1 cellular context compared by ENCODE assay signal in the genomic region with DNA sequence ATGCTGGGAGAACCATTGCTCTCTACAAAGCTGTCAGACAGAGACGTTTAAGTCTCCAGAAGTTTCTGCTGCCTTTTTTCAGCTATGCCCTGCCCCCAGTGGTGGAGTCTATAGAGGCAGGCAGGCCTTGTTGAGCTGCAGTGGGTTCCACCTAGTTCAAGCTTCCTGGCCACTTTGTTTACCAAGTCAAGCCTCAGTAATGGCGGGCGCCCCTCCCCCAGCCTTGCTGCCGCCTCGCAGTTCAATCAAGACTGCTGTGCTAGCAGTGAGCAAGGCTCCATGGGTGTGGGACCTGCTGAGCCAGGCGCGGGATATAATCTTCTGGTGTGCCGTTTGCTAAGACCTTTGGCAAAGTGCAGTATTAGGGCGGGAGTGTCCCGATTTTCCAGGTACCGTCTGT.
TF ChIP-seq lines count a peak whose summit lies in the region.

No MANE protein-coding gene starts in this region.

TF ChIP-seq in GM12878, 131 proteins besides CTCF, POLR2A, EP300 and RAD21:
- TF ChIP-seq ATF2 (IDR thresholded peaks at IDR 0.05; ENCODE audit: low read length) = no peak
- TF ChIP-seq MEF2A (IDR thresholded peaks at IDR 0.05; ENCODE audit: insufficient read depth, low read depth, low read length) = no peak
- no peak for TF ChIP-seq NFYA (IDR thresholded peaks at IDR 0.05; ENCODE audit: borderline replicate concordance, low read depth, low read length)
- no peak for TF ChIP-seq CREM (IDR thresholded peaks at IDR 0.05; ENCODE audit: low read depth)
- no peak for TF ChIP-seq ATF7 (IDR thresholded peaks at IDR 0.05; ENCODE audit: low read depth)
- TF ChIP-seq, protein P1, sequence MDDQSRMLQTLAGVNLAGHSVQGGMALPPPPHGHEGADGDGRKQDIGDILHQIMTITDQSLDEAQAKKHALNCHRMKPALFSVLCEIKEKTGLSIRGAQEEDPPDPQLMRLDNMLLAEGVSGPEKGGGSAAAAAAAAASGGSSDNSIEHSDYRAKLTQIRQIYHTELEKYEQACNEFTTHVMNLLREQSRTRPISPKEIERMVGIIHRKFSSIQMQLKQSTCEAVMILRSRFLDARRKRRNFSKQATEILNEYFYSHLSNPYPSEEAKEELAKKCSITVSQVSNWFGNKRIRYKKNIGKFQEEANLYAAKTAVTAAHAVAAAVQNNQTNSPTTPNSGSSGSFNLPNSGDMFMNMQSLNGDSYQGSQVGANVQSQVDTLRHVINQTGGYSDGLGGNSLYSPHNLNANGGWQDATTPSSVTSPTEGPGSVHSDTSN (IDR thresholded peaks at IDR 0.05; ENCODE audit: insufficient replicate concordance, low read depth, low read length) = no peak
- TF ChIP-seq SREBF2 (IDR thresholded peaks at IDR 0.05; ENCODE audit: low read length) = no peak
- TF ChIP-seq, protein P2, sequence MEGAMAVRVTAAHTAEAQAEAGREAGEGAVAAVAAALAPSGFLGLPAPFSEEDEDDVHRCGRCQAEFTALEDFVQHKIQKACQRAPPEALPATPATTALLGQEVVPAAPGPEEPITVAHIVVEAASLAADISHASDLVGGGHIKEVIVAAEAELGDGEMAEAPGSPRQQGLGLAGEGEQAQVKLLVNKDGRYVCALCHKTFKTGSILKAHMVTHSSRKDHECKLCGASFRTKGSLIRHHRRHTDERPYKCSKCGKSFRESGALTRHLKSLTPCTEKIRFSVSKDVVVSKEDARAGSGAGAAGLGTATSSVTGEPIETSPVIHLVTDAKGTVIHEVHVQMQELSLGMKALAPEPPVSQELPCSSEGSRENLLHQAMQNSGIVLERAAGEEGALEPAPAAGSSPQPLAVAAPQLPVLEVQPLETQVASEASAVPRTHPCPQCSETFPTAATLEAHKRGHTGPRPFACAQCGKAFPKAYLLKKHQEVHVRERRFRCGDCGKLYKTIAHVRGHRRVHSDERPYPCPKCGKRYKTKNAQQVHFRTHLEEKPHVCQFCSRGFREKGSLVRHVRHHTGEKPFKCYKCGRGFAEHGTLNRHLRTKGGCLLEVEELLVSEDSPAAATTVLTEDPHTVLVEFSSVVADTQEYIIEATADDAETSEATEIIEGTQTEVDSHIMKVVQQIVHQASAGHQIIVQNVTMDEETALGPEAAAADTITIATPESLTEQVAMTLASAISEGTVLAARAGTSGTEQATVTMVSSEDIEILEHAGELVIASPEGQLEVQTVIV (IDR thresholded peaks at IDR 0.05; ENCODE audit: borderline replicate concordance, partially characterized antibody) = no peak
- TF ChIP-seq, protein P3, sequence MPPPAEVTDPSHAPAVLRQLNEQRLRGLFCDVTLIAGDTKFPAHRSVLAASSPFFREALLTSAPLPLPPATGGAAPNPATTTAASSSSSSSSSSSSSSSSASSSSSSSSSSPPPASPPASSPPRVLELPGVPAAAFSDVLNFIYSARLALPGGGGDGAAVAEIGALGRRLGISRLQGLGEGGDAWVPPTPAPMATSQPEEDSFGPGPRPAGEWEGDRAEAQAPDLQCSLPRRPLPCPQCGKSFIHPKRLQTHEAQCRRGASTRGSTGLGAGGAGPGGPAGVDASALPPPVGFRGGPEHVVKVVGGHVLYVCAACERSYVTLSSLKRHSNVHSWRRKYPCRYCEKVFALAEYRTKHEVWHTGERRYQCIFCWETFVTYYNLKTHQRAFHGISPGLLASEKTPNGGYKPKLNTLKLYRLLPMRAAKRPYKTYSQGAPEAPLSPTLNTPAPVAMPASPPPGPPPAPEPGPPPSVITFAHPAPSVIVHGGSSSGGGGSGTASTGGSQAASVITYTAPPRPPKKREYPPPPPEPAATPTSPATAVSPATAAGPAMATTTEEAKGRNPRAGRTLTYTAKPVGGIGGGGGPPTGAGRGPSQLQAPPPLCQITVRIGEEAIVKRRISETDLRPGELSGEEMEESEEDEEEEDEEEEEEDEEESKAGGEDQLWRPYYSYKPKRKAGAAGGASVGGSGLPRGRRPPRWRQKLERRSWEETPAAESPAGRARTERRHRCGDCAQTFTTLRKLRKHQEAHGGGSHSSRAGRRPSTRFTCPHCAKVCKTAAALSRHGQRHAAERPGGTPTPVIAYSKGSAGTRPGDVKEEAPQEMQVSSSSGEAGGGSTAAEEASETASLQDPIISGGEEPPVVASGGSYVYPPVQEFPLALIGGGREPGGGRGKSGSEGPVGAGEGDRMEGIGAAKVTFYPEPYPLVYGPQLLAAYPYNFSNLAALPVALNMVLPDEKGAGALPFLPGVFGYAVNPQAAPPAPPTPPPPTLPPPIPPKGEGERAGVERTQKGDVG (CRISPR knock-in tag; IDR thresholded peaks at IDR 0.05) = no peak
- TF ChIP-seq ZBED1 (IDR thresholded peaks at IDR 0.05; ENCODE audit: borderline replicate concordance) = no peak
- no peak for TF ChIP-seq TBL1XR1 (IDR thresholded peaks at IDR 0.05; ENCODE audit: low read depth, low read length)
- TF ChIP-seq HDAC6 (IDR thresholded peaks at IDR 0.05; ENCODE audit: unreplicated experiment) = no peak
- TF ChIP-seq, protein P4, sequence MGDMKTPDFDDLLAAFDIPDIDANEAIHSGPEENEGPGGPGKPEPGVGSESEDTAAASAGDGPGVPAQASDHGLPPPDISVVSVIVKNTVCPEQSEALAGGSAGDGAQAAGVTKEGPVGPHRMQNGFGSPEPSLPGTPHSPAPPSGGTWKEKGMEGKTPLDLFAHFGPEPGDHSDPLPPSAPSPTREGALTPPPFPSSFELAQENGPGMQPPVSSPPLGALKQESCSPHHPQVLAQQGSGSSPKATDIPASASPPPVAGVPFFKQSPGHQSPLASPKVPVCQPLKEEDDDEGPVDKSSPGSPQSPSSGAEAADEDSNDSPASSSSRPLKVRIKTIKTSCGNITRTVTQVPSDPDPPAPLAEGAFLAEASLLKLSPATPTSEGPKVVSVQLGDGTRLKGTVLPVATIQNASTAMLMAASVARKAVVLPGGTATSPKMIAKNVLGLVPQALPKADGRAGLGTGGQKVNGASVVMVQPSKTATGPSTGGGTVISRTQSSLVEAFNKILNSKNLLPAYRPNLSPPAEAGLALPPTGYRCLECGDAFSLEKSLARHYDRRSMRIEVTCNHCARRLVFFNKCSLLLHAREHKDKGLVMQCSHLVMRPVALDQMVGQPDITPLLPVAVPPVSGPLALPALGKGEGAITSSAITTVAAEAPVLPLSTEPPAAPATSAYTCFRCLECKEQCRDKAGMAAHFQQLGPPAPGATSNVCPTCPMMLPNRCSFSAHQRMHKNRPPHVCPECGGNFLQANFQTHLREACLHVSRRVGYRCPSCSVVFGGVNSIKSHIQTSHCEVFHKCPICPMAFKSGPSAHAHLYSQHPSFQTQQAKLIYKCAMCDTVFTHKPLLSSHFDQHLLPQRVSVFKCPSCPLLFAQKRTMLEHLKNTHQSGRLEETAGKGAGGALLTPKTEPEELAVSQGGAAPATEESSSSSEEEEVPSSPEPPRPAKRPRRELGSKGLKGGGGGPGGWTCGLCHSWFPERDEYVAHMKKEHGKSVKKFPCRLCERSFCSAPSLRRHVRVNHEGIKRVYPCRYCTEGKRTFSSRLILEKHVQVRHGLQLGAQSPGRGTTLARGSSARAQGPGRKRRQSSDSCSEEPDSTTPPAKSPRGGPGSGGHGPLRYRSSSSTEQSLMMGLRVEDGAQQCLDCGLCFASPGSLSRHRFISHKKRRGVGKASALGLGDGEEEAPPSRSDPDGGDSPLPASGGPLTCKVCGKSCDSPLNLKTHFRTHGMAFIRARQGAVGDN (IDR thresholded peaks at IDR 0.05) = no peak
- no peak for TF ChIP-seq RCOR1 (conservative IDR thresholded peaks at IDR 0.05; ENCODE audit: low read depth, low read length)
- TF ChIP-seq IKZF1 (conservative IDR thresholded peaks at IDR 0.05) = no peak
- TF ChIP-seq SIX5 (IDR thresholded peaks at IDR 0.05; ENCODE audit: low read depth, low read length, severe bottlenecking) = no peak
- TF ChIP-seq BMI1 (IDR thresholded peaks at IDR 0.05; ENCODE audit: borderline replicate concordance) = no peak
- no peak for TF ChIP-seq YY1 (IDR thresholded peaks at IDR 0.05; ENCODE audit: low read depth, low read length)
